Comparison of ENCODE assay signal across 13 cellular contexts in genomic region chr1:39952359-39953110, GRCh38. TPM values are rescaled to one million over a fixed set of nuclear protein-coding genes. Genes with fewer than 3 reads are reported as not detected.
DNase-seq lines count a peak whose midpoint lies in the region; ATAC-seq and TF ChIP-seq lines count a peak whose summit lies in the region.
"Had no signal": no experiment of that assay in that cellular context is flagged by ENCODE, and none has a peak within 500 bp of the region (broad histone marks: within the 10 kb centered on the region; RNA-seq: fewer than 3 reads in every experiment).

No MANE protein-coding gene starts in this region.

- no peak overlapping the region for H4K91ac ChIP-seq in neuronal stem cell (ENCODE audit: low read depth, low read length, poor library complexity)

- no peaks in the 10 kb centered on the region for H3K79me1 ChIP-seq in neuronal stem cell (ENCODE audit: low read depth, low read length)

- intact Hi-C loops in left lung (cut with DNase I): no loop called here

- peaks cover 8 to 17% of the 10 kb centered on the region in 2 donors for H3K4me1 ChIP-seq in neuronal stem cell (ENCODE audit: control insufficient read depth in 2 of 2, insufficient read depth in 1 of 2, low read depth in 1 of 2, low read length in 2 of 2)
- peaks cover 6 to 32% of the 10 kb centered on the region in 2 donors for H3K4me1 ChIP-seq in left lung
- H3K4me1 ChIP-seq: BE2C had no signal

- H3K27ac ChIP-seq in neuronal stem cell (replicated peaks; ENCODE audit: low read length) (no peak overlapping the region), left lung (no peak overlapping the region)
- H3K27ac ChIP-seq: KMS-11, VCaP had no signal

- no peak overlapping the region for H2BK120ac ChIP-seq in neuronal stem cell (ENCODE audit: low read depth, low read length)

- no peak overlapping the region for H3K4me3 ChIP-seq in fibroblast of the aortic adventitia (ENCODE audit: low read depth, low read length)
- H3K4me3 ChIP-seq in neuronal stem cell (ENCODE audit: low read length in 2 of 2): no peak overlapping the region
- no peak overlapping the region for H3K4me3 ChIP-seq in left lung

- no peak overlapping the region for H3K9ac ChIP-seq in neuronal stem cell (ENCODE audit: low read depth, low read length, poor library complexity)
- H3K9ac ChIP-seq: KMS-11 had no signal

- no peak overlapping the region for H2BK15ac ChIP-seq in neuronal stem cell (ENCODE audit: low read length)

- no peak overlapping the region for H3K4ac ChIP-seq in neuronal stem cell (ENCODE audit: low read length)

- no peak overlapping the region for H3K23ac ChIP-seq in neuronal stem cell (ENCODE audit: low read depth, low read length, poor library complexity)

- H2BK5ac ChIP-seq in neuronal stem cell (ENCODE audit: low read length): no peak overlapping the region

- no peak overlapping the region for H2BK12ac ChIP-seq in neuronal stem cell (ENCODE audit: low read length)

- H3K14ac ChIP-seq in neuronal stem cell (ENCODE audit: low read length): no peak overlapping the region

- peaks cover 0 to 8% of the 10 kb centered on the region in 2 donors for H3K36me3 ChIP-seq in neuronal stem cell (replicated peaks in 1 of 2; ENCODE audit: control insufficient read depth in 2 of 2, insufficient read depth in 2 of 2, low read length in 2 of 2)
- peaks cover 0 to 5% of the 10 kb centered on the region in 2 donors for H3K36me3 ChIP-seq in left lung
- H3K36me3 ChIP-seq: BE2C had no signal

- DNase-seq in Ammon's horn (ENCODE audit: low spot score) (peak; percentile 87), NCI-H2227 treated with DMSO at 0.1 percent for 48 hours (lab: John Stamatoyannopoulos, UW) (peak; percentile 25), fibroblast of the aortic adventitia (ENCODE audit: low read depth) (peak; percentile 11), neuronal stem cell (ENCODE audit: low spot score) (no peak), left lung (no peak), kidney tubule cell (ENCODE audit: low spot score) (no peak), HPDE6-E6E7 (ENCODE audit: extremely low spot score) (no peak)
- DNase-seq in activated CD4-positive, alpha-beta T cell treated with anti-CD3 and anti-CD28 coated beads, Interleukin-2, amount 50 U/mL, for 1 hour: no peak
- DNase-seq: activated CD8-positive, alpha-beta memory T cell treated with anti-CD3 and anti-CD28 coated beads, Interleukin-2, amount 50 U/mL, for 4 hours; BE2C; NCI-H345 had no signal

- no peak overlapping the region for H3K4me2 ChIP-seq in neuronal stem cell (ENCODE audit: insufficient read depth, low read length, poor library complexity, severe bottlenecking)
- H3K4me2 ChIP-seq: KMS-11 had no signal

- WGBS in neuronal stem cell (ENCODE audit: extremely low coverage in 2 of 2, insufficient read length in 2 of 2, insufficient replicate concordance in 1 of 2), 2 donors: no CpG with 5 or more reads among the region's 8 CpGs

- H2AFZ ChIP-seq in neuronal stem cell (ENCODE audit: low read length): peak overlapping the region; percentile 76

- no peak overlapping the region for H2AK5ac ChIP-seq in neuronal stem cell (ENCODE audit: low read depth, low read length)

- no peak for ATAC-seq in left lung

- H3K18ac ChIP-seq in neuronal stem cell (ENCODE audit: low read length): no peak overlapping the region

- H3K27me3 ChIP-seq in neuronal stem cell (ENCODE audit: control insufficient read depth in 3 of 3, insufficient read depth in 3 of 3, low read depth in 1 of 3, low read length in 3 of 3) (peaks cover 0 to 30% (median 0%) of the 10 kb centered on the region in 3 experiments), left lung (peaks cover 0 to 26% of the 10 kb centered on the region in 2 donors)
- H3K27me3 ChIP-seq: BE2C had no signal

- H4K8ac ChIP-seq in neuronal stem cell (ENCODE audit: low read depth, low read length): no peak overlapping the region

- TF ChIP-seq CTCF in fibroblast of the aortic adventitia (IDR thresholded peaks at IDR 0.05; ENCODE audit: insufficient read depth, low read length) (no peak), left lung (IDR thresholded peaks at IDR 0.05) (no peak)

- H3K9me3 ChIP-seq in neuronal stem cell (replicated peaks in 1 of 2; ENCODE audit: control insufficient read depth in 2 of 2, insufficient read depth in 1 of 2, low read depth in 1 of 2, low read length in 2 of 2) (peaks cover 0 to 9% of the 10 kb centered on the region in 2 donors), left lung (no peaks in the 10 kb centered on the region)
- H3K9me3 ChIP-seq: BE2C had no signal

RNA-seq across cellular contexts. Expression of gene MFSD2A, which starts 2.4 kb away (rescaled TPM):
- total RNA-seq in fibroblast of the aortic adventitia (ENCODE audit: low replicate concordance): 0.49 and 2.3 TPM in 2 replicates
- polyA plus RNA-seq in neuronal stem cell (2013, experiment 1 of 2): 2.1 TPM
- polyA plus RNA-seq in neuronal stem cell (2013, experiment 2 of 2): 2.4 TPM
- 100 to 1,000 TPM in 1 of 2 donors, 10 to 100 TPM in 1; 98.0 to 114 TPM for total RNA-seq in left lung

RNA-seq across cellular contexts. Expression of gene MYCL, which starts 50.8 kb away (rescaled TPM):
- 0.41 and 0.81 TPM in 2 replicates for total RNA-seq in fibroblast of the aortic adventitia (ENCODE audit: low replicate concordance)
- polyA plus RNA-seq in neuronal stem cell (2013, experiment 1 of 2): 21.4 TPM
- polyA plus RNA-seq in neuronal stem cell (2013, experiment 2 of 2): 21.2 TPM
- total RNA-seq in left lung: 1 to 10 TPM; 2.7 to 4.3 TPM

Comparison
In these comparisons a context has a peak if more than half of its experiments do, and no peak if none do; other contexts are left out.
1. DNase-seq: peak in Ammon's horn (single experiment), NCI-H2227 treated with DMSO at 0.1 percent for 48 hours (single experiment) and fibroblast of the aortic adventitia (single experiment); none in neuronal stem cell (single experiment), left lung (0 of 2), kidney tubule cell (single experiment), activated CD4-positive, alpha-beta T cell treated with anti-CD3 and anti-CD28 coated beads, Interleukin-2, amount 50 U/mL, for 1 hour (single experiment) and HPDE6-E6E7 (single experiment).
2. RNA of gene MFSD2A, which starts 2.4 kb away (total RNA-seq): 98.0 to 114 TPM in left lung; 0.49 to 2.3 TPM in fibroblast of the aortic adventitia; every median in the first group is over 10 times any median in the second.